8 cellular contexts compared by ENCODE assay signal in the genomic region with DNA sequence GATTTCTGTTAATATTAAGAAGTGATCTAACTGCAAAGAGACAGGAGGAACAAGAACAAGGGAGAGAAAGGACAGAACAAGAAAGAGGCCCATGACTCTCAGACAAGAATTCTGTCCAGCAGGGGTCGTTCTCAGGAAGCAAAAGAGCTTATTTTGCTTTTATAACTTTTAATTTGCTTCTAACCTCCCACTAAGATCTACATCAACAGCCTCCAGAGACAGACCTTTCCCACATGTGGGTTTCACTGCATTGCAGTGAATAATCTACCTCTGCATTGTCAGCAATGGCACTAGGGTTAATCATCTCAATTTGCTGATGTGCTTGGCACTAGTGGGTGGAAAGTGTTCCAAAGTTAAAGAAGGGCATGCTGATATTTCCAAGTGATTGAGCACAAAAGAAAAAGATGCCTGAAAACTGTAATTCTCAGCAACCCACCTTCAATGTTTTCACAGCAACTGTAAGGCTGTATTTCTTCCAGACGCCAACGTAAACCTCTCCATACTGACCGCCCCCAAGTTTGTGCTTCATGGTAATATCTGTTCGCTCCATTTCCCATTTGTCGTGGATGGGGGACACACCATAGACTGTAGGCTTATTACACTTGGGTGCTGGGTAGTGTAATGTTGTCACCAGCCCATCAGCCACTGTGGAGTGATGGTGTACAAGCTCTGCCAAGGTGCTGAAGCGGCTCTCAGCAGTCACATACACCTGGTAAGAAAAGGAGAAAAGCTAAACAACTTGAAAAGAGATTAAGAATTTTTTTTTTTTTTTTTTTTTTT. TPM values are rescaled to one million over a fixed set of nuclear protein-coding genes. Genes with fewer than 3 reads are reported as not detected.
DNase-seq lines count a peak whose midpoint lies in the region; ATAC-seq, FAIRE-seq and TF ChIP-seq lines count a peak whose summit lies in the region.

No MANE protein-coding gene starts in this region.

- POLR2A ChIA-PET in HEK293 (lab: Yijun Ruan, JAX) (interaction anchor here (0.7 kb wide), 1 partner anchor 113 kb away, joined by 3 read pairs; no protein-coding TSS in a partner anchor), endothelial cell of umbilical vein (lab: Charles Lee) (interaction anchor here (0.6 kb wide), 1 partner anchor 20 kb away, joined by 4 read pairs; no protein-coding TSS in a partner anchor)
- POLR2A ChIA-PET in naive thymus-derived CD8-positive, alpha-beta T cell (lab: Charles Lee) = interaction anchor here (1.4 kb wide), 1 partner anchor 43 kb away, joined by 3 read pairs; no protein-coding TSS in a partner anchor

- TF ChIP-seq CTCF in CD14-positive monocyte (IDR thresholded peaks at IDR 0.05) = peak; percentile 73
- 0 out of 2 replicates have a peak, but pooled peaks have one; percentile 30 for TF ChIP-seq CTCF in HEK293 (tag by site-specific recombination; IDR thresholded peaks at IDR 0.05)
- peak; percentile 25 to 39 for TF ChIP-seq CTCF in endothelial cell of umbilical vein (IDR thresholded peaks at IDR 0.05; ENCODE audit: extremely low read depth in 1 of 2, insufficient read depth in 1 of 2, low read depth in 1 of 2, low read length in 2 of 2)

- no TSS peak for BruUV-seq in endothelial cell of umbilical vein (replicated peaks; lab: Mats Ljungman, UMichigan)

- H3K27ac Mint-ChIP-seq in CD14-positive monocyte = peak overlapping the region in 5 of 7 donors; percentile 39 to 83 (median 54)
- peak overlapping the region in 3 of 10 donors; percentile 11 to 54 (median 29) for H3K27ac Mint-ChIP-seq in naive thymus-derived CD8-positive, alpha-beta T cell

- no peaks in the 10 kb centered on the region for H3K27me3 Mint-ChIP-seq in CD14-positive monocyte (ENCODE audit: low read depth in 3 of 3)
- H3K27me3 Mint-ChIP-seq in naive thymus-derived CD8-positive, alpha-beta T cell = no peaks in the 10 kb centered on the region

- no peak overlapping the region for H3K4me3 Mint-ChIP-seq in CD14-positive monocyte
- no peak overlapping the region for H3K4me3 Mint-ChIP-seq in naive thymus-derived CD8-positive, alpha-beta T cell

- H3K9me3 ChIP-seq in HEK293 (ENCODE audit: control insufficient read depth, insufficient read depth, low read depth, low read length) (no peaks in the 10 kb centered on the region), endothelial cell of umbilical vein (replicated peaks; ENCODE audit: control insufficient read depth, insufficient read depth, low read length) (no peaks in the 10 kb centered on the region)

- H4K20me1 ChIP-seq in endothelial cell of umbilical vein (replicated peaks; ENCODE audit: control insufficient read depth, extremely low read depth, insufficient read depth, low read length) = peaks cover 15% of the 10 kb centered on the region

- DNase-seq in CD14-positive monocyte (ENCODE audit: low spot score) (no peak), T-helper 9 cell (peak; percentile 19), endothelial cell of umbilical vein (ENCODE audit: low read depth, low spot score) (no peak), NCI-H2171 treated with DMSO at 0.1 percent for 48 hours (lab: John Stamatoyannopoulos, UW) (no peak), HK-2 (ENCODE audit: unreplicated experiment) (no peak), NCI-H1092 (lab: John Stamatoyannopoulos, UW) (no peak)
- peak in 8 of 10 donors; percentile 10 to 53 (median 36) for DNase-seq in naive thymus-derived CD8-positive, alpha-beta T cell

- H3K36me3 Mint-ChIP-seq in CD14-positive monocyte = peaks cover 25 to 54% of the 10 kb centered on the region in 2 donors
- H3K36me3 Mint-ChIP-seq in naive thymus-derived CD8-positive, alpha-beta T cell = peaks cover 0 to 62% (median 24%) of the 10 kb centered on the region in 3 donors

- no peaks in the 10 kb centered on the region for H3K4me1 Mint-ChIP-seq in CD14-positive monocyte
- no peaks in the 10 kb centered on the region for H3K4me1 Mint-ChIP-seq in naive thymus-derived CD8-positive, alpha-beta T cell

- H3K27ac ChIP-seq in HEK293 (ENCODE audit: extremely low read depth, low read depth, low read length) = no peak overlapping the region
- H3K27ac ChIP-seq in endothelial cell of umbilical vein (ENCODE audit: insufficient read depth, low read depth, low read length) = no peak overlapping the region

- H3K4me2 ChIP-seq in endothelial cell of umbilical vein (ENCODE audit: insufficient read depth, low read length) = no peak overlapping the region

- intact Hi-C loops in CD14-positive monocyte (cut with micrococcal nuclease) (loop anchor here (5.0 to 10.0 kb wide), 4 partner anchors 71 to 243 kb away; a partner anchor contains a TSS), endothelial cell of umbilical vein (cut with micrococcal nuclease) (loop anchor here (1.0 kb wide), 3 partner anchors 73 to 245 kb away; no protein-coding TSS in a partner anchor)

- H3K9me1 ChIP-seq in endothelial cell of umbilical vein (replicated peaks; ENCODE audit: control insufficient read depth, extremely low read depth, insufficient read depth, low read length) = no peaks in the 10 kb centered on the region

- H3K27me3 ChIP-seq in endothelial cell of umbilical vein (ENCODE audit: control insufficient read depth in 2 of 2, insufficient read depth in 2 of 2, low read length in 2 of 2) = no peaks in the 10 kb centered on the region

- peaks cover 81% of the 10 kb centered on the region for H3K79me2 ChIP-seq in endothelial cell of umbilical vein (ENCODE audit: control insufficient read depth, insufficient read depth, low read length)

- peaks cover 0 to 2% (median 0%) of the 10 kb centered on the region in 7 donors for H3K9me3 Mint-ChIP-seq in CD14-positive monocyte
- no peaks in the 10 kb centered on the region for H3K9me3 Mint-ChIP-seq in naive thymus-derived CD8-positive, alpha-beta T cell

- no peak overlapping the region for H3K4me3 ChIP-seq in HEK293 (ENCODE audit: low read depth, low read length)
- H3K4me3 ChIP-seq in endothelial cell of umbilical vein (replicated peaks in 1 of 3; ENCODE audit: insufficient read depth in 1 of 3, low read depth in 1 of 3, low read length in 3 of 3) = no peak overlapping the region

- dilution Hi-C loops in endothelial cell of umbilical vein (cut with MboI; ENCODE audit: extremely low pct_ligation_motif_present, low sequenced_read_pairs) = no loop called here

- no peak for FAIRE-seq in endothelial cell of umbilical vein (lab: Jason Lieb, UNC)

- peak; percentile 23 to 46 for ATAC-seq in naive thymus-derived CD8-positive, alpha-beta T cell

- H2AFZ ChIP-seq in endothelial cell of umbilical vein (ENCODE audit: low read depth, low read length) = no peak overlapping the region

- H3K36me3 ChIP-seq in HEK293 (ENCODE audit: control insufficient read depth in 2 of 2, insufficient read depth in 1 of 2, low read length in 2 of 2) = peaks cover 10 to 36% of the 10 kb centered on the region in 2 experiments; a peak in 2 of 3 replicates
- H3K36me3 ChIP-seq in endothelial cell of umbilical vein (ENCODE audit: control insufficient read depth in 2 of 2, extremely low read depth in 1 of 2, insufficient read depth in 2 of 2, low read length in 2 of 2) = peaks cover 46 to 48% of the 10 kb centered on the region in 2 experiments

- TF ChIP-seq POLR2A in endothelial cell of umbilical vein (IDR thresholded peaks at IDR 0.05; ENCODE audit: low read depth, low read length) = no peak

- no peaks in the 10 kb centered on the region for H3K4me1 ChIP-seq in HEK293 (ENCODE audit: control insufficient read depth, insufficient read depth, low read length)
- peaks cover 13% of the 10 kb centered on the region for H3K4me1 ChIP-seq in endothelial cell of umbilical vein (ENCODE audit: control insufficient read depth, extremely low read depth, insufficient read depth, low read length)

- CTCF ChIA-PET in HEK293 (lab: Yijun Ruan, JAX) = interaction anchor here (0.6 to 3.1 kb wide), 20 partner anchors 9 to 822 kb away, joined by 3 to 37 read pairs (median 3); no protein-coding TSS in a partner anchor
- CTCF ChIA-PET in endothelial cell of umbilical vein (lab: Charles Lee) = interaction anchor here (0.6 to 2.7 kb wide), 28 partner anchors 9 to 694 kb away, joined by 3 to 54 read pairs (median 5); a partner anchor contains a TSS

- no peak overlapping the region for H3K9ac ChIP-seq in endothelial cell of umbilical vein (replicated peaks; ENCODE audit: extremely low read depth, insufficient read depth, low read length)

TF ChIP-seq in HEK293, 187 proteins besides CTCF, POLR2A, EP300 and RAD21:
- peak; percentile 80 for TF ChIP-seq EGR2 (tag by site-specific recombination; IDR thresholded peaks at IDR 0.05; ENCODE audit: low read depth)
- TF ChIP-seq ZFHX2 (tag by site-specific recombination; conservative IDR thresholded peaks at IDR 0.05) = peak; percentile 73
- peak; percentile 78 for TF ChIP-seq ZNF654 (tag by site-specific recombination; IDR thresholded peaks at IDR 0.05; ENCODE audit: low read depth)
- TF ChIP-seq GLIS1 (tag by site-specific recombination; IDR thresholded peaks at IDR 0.05) = peak; percentile 65
- TF ChIP-seq ZEB2 (tag by site-specific recombination; IDR thresholded peaks at IDR 0.05) = no peak
TF ChIP-seq in HEK293: peak in this region for 4.

TF ChIP-seq in endothelial cell of umbilical vein, 7 proteins besides CTCF, POLR2A, EP300 and RAD21:
- TF ChIP-seq POLR2AphosphoS5 (IDR thresholded peaks at IDR 0.05; ENCODE audit: insufficient read depth, low read depth, low read length) = peak; percentile 23
- no peak for TF ChIP-seq GATA2 (IDR thresholded peaks at IDR 0.05; ENCODE audit: insufficient read depth, insufficient read length, low read depth, low read length)

RNA-seq across cellular contexts. Expression of a gene that starts 39.5 kb away (rescaled TPM):
- polyA plus RNA-seq in CD14-positive monocyte (10 to 100 TPM; 60.9 to 67.8 TPM), endothelial cell of umbilical vein (14.9 and 24.1 TPM in 2 replicates)
- 16.7 and 22.4 TPM in 2 replicates for total RNA-seq in endothelial cell of umbilical vein
- 21.2 and 21.7 TPM in 2 replicates for polyA plus RNA-seq in endothelial cell of umbilical vein (2011; cell fraction: cytosol; rRNA removed)
- polyA plus RNA-seq in endothelial cell of umbilical vein (2011; cell fraction: nucleus; rRNA removed) = 20.0 and 20.3 TPM in 2 replicates
- 12.7 and 13.1 TPM in 2 replicates for polyA plus RNA-seq in endothelial cell of umbilical vein (2012)
- polyA minus RNA-seq in endothelial cell of umbilical vein = 34.2 and 34.9 TPM in 2 replicates
- 36.0 TPM for polyA minus RNA-seq in endothelial cell of umbilical vein (2011; cell fraction: cytosol; rRNA and poly(A)+ RNA removed)
- 8.1 and 9.1 TPM in 2 replicates for polyA minus RNA-seq in endothelial cell of umbilical vein (2011; cell fraction: nucleus; rRNA and poly(A)+ RNA removed)
- 10 to 100 TPM; 21.5 to 25.1 TPM for total RNA-seq in naive thymus-derived CD8-positive, alpha-beta T cell
- 10 to 100 TPM; 27.6 to 40.5 (median 29.4) TPM for polyA plus RNA-seq in naive thymus-derived CD8-positive, alpha-beta T cell

Comparison
In these comparisons a context has a peak if more than half of its experiments do, and no peak if none do; other contexts are left out.
1. DNase-seq: peak in T-helper 9 cell (single experiment) and naive thymus-derived CD8-positive, alpha-beta T cell (8 of 10); none in CD14-positive monocyte (single experiment), endothelial cell of umbilical vein (single experiment), NCI-H2171 treated with DMSO at 0.1 percent for 48 hours (single experiment), HK-2 (single experiment) and NCI-H1092 (single experiment).
2. Peak in every context shown above with its lines, with median percentiles within 50 percentile points of each other: CTCF ChIP-seq.